ENCODE assay signal across 19 cellular contexts in the genomic region with DNA sequence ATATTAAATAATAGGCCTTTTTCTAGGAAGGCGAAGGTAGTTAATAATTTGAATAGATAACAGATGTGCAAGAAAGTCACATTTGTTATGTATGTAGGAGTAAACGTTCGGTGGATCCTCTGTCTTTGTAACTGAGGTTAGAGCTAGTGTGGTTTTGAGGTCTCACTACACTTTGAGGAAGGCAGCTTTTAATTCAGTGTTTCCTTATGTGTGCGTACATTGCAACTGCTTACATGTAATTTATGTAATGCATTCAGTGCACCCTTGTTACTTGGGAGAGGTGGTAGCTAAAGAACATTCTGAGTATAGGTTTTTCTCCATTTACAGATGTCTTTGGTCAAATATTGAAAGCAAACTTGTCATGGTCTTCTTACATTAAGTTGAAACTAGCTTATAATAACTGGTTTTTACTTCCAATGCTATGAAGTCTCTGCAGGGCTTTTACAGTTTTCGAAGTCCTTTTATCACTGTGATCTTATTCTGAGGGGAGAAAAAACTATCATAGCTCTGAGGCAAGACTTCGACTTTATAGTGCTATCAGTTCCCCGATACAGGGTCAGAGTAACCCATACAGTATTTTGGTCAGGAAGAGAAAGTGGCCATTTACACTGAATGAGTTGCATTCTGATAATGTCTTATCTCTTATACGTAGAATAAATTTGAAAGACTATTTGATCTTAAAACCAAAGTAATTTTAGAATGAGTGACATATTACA. TPM values are rescaled to one million over a fixed set of nuclear protein-coding genes. Genes with fewer than 3 reads are reported as not detected.
DNase-seq lines count a peak whose midpoint lies in the region; ATAC-seq and TF ChIP-seq lines count a peak whose summit lies in the region.
"Had no signal": no experiment of that assay in that cellular context is flagged by ENCODE, and none has a peak within 500 bp of the region (broad histone marks: within the 10 kb centered on the region; RNA-seq: fewer than 3 reads in every experiment).

No MANE protein-coding gene starts in this region.

- CTCF ChIA-PET in activated CD8-positive, alpha-beta memory T cell treated with anti-CD3 and anti-CD28 coated beads, Interleukin-2, amount 10 ng/mL, durations not matched to agents 7 days and 5 days (lab: Charles Lee): interaction anchor here (0.6 to 5.6 kb wide), 15 partner anchors 10 to 301 kb away, joined by 3 to 37 read pairs (median 4); a partner anchor contains a TSS

- DNase-seq in activated CD8-positive, alpha-beta memory T cell treated with anti-CD3 and anti-CD28 coated beads, Interleukin-2, amount 10 ng/mL, durations not matched to agents 7 days and 5 days: no peak
- DNase-seq in activated CD8-positive, alpha-beta memory T cell treated with anti-CD3 and anti-CD28 coated beads for 24 hours: no peak
- DNase-seq in activated naive CD4-positive, alpha-beta T cell treated with anti-CD3 and anti-CD28 coated beads, Interleukin-2, amount 50 U/mL, for 72 hours (ENCODE audit: low spot score in 2 of 2): no peak
- DNase-seq in natural killer cell (no peak), NAMALWA (ENCODE audit: low spot score) (no peak), medulla oblongata (ENCODE audit: extremely low spot score) (no peak), NCI-H1092 (lab: John Stamatoyannopoulos, UW) (no peak)
- DNase-seq: activated CD4-positive, alpha-beta T cell treated with anti-CD3 and anti-CD28 coated beads for 1 hour; BE2C; Karpas-422; lower lobe of right lung; NCI-H1417; NCI-H2171; NCI-H524 treated with DMSO at 0.1 percent for 48 hours had no signal

- H3K4me3 Mint-ChIP-seq in activated CD8-positive, alpha-beta memory T cell treated with anti-CD3 and anti-CD28 coated beads, Interleukin-2, amount 10 ng/mL, durations not matched to agents 7 days and 5 days: no peak overlapping the region
- H3K4me3 Mint-ChIP-seq in natural killer cell: peak overlapping the region; percentile 68
- H3K4me3 Mint-ChIP-seq: brain had no signal

- H3K4me1 Mint-ChIP-seq in activated CD8-positive, alpha-beta memory T cell treated with anti-CD3 and anti-CD28 coated beads, Interleukin-2, amount 10 ng/mL, durations not matched to agents 7 days and 5 days: peaks cover 37% of the 10 kb centered on the region
- H3K4me1 Mint-ChIP-seq in natural killer cell: peaks cover 57 to 61% of the 10 kb centered on the region in 2 donors

- no peaks in the 10 kb centered on the region for H4K20me1 ChIP-seq in Loucy (ENCODE audit: insufficient read depth, low read length, poor library complexity, severe bottlenecking)

- H3K27ac Mint-ChIP-seq in activated CD8-positive, alpha-beta memory T cell treated with anti-CD3 and anti-CD28 coated beads, Interleukin-2, amount 10 ng/mL, durations not matched to agents 7 days and 5 days: peak overlapping the region; percentile 0
- no peak overlapping the region for H3K27ac Mint-ChIP-seq in activated naive CD4-positive, alpha-beta T cell treated with anti-CD3 and anti-CD28 coated beads, Interleukin-2, amount 50 U/mL, for 72 hours
- H3K27ac Mint-ChIP-seq in natural killer cell: peak overlapping the region; percentile 84 to 89
- H3K27ac Mint-ChIP-seq: brain had no signal

- no peaks in the 10 kb centered on the region for H3K9me2 ChIP-seq in Loucy (replicated peaks; ENCODE audit: low read depth, low read length)

- no peaks in the 10 kb centered on the region for H3K9me3 Mint-ChIP-seq in activated CD8-positive, alpha-beta memory T cell treated with anti-CD3 and anti-CD28 coated beads, Interleukin-2, amount 10 ng/mL, durations not matched to agents 7 days and 5 days (ENCODE audit: low read depth)
- H3K9me3 Mint-ChIP-seq in activated naive CD4-positive, alpha-beta T cell treated with anti-CD3 and anti-CD28 coated beads, Interleukin-2, amount 50 U/mL, for 72 hours: no peaks in the 10 kb centered on the region
- no peaks in the 10 kb centered on the region for H3K9me3 Mint-ChIP-seq in natural killer cell
- H3K9me3 Mint-ChIP-seq: brain had no signal

- peaks cover 55% of the 10 kb centered on the region for H3K36me3 Mint-ChIP-seq in activated CD8-positive, alpha-beta memory T cell treated with anti-CD3 and anti-CD28 coated beads, Interleukin-2, amount 10 ng/mL, durations not matched to agents 7 days and 5 days
- peaks cover 6 to 17% of the 10 kb centered on the region in 2 donors for H3K36me3 Mint-ChIP-seq in activated naive CD4-positive, alpha-beta T cell treated with anti-CD3 and anti-CD28 coated beads, Interleukin-2, amount 50 U/mL, for 72 hours
- H3K36me3 Mint-ChIP-seq in natural killer cell: peaks cover 32% of the 10 kb centered on the region

- no peak overlapping the region for H2AFZ ChIP-seq in Loucy (ENCODE audit: low read length)

- intact Hi-C loops in natural killer cell (cut with micrococcal nuclease): no loop called here

- H3K27me3 Mint-ChIP-seq in activated CD8-positive, alpha-beta memory T cell treated with anti-CD3 and anti-CD28 coated beads, Interleukin-2, amount 10 ng/mL, durations not matched to agents 7 days and 5 days: peaks cover 5% of the 10 kb centered on the region
- no peaks in the 10 kb centered on the region for H3K27me3 Mint-ChIP-seq in natural killer cell (ENCODE audit: low read depth in 2 of 2)
- H3K27me3 Mint-ChIP-seq: brain had no signal

- peak overlapping the region; percentile 43 for H3K4me2 ChIP-seq in Loucy (ENCODE audit: low read depth, low read length, poor library complexity, severe bottlenecking)

- H3K9ac ChIP-seq in Loucy (ENCODE audit: low read depth, low read length, poor library complexity, severe bottlenecking): no peak overlapping the region

- peaks cover 12% of the 10 kb centered on the region for H3K4me1 ChIP-seq in Loucy (ENCODE audit: insufficient read depth, low read length, poor library complexity, severe bottlenecking)
- H3K4me1 ChIP-seq: BE2C, lower lobe of right lung, prostate gland, suprapubic skin had no signal

- H3K9me3 ChIP-seq in Loucy (ENCODE audit: insufficient read depth, low read depth, low read length): no peaks in the 10 kb centered on the region
- H3K9me3 ChIP-seq: BE2C, lower lobe of right lung, prostate gland, suprapubic skin had no signal

- no peaks in the 10 kb centered on the region for H3K27me3 ChIP-seq in Loucy (ENCODE audit: insufficient read depth, low read length, poor library complexity, severe bottlenecking)
- H3K27me3 ChIP-seq: BE2C, suprapubic skin had no signal

- H3K36me3 ChIP-seq in Loucy (ENCODE audit: insufficient read depth, low read length): peaks cover 57% of the 10 kb centered on the region
- H3K36me3 ChIP-seq: prostate gland had no signal

- 0 out of 2 replicates have a peak, but pooled peaks cover 5% of the 10 kb centered on the region for H3F3A ChIP-seq in Loucy (ENCODE audit: low read depth)

- ATAC-seq in activated CD8-positive, alpha-beta memory T cell treated with anti-CD3 and anti-CD28 coated beads, Interleukin-2, amount 10 ng/mL, durations not matched to agents 7 days and 5 days: peak; percentile 84
- peak; percentile 61 to 84 for ATAC-seq in activated naive CD4-positive, alpha-beta T cell treated with anti-CD3 and anti-CD28 coated beads, Interleukin-2, amount 50 U/mL, for 72 hours
- peak; percentile 73 to 92 (median 81) for ATAC-seq in natural killer cell
- ATAC-seq: lower lobe of right lung, SK-N-SH treated with all-trans-retinoic acid at 6 μM for 48 hours had no signal

- H3K4me3 ChIP-seq in Loucy (ENCODE audit: low read length, poor library complexity, severe bottlenecking): no peak overlapping the region
- H3K4me3 ChIP-seq: lower lobe of right lung, prostate gland, suprapubic skin had no signal

- TF ChIP-seq CTCF in Loucy (conservative IDR thresholded peaks at IDR 0.05; ENCODE audit: low read length) (no peak), natural killer cell (IDR thresholded peaks at IDR 0.05) (no peak)

- no peaks in the 10 kb centered on the region for H3K79me2 ChIP-seq in Loucy (ENCODE audit: insufficient read depth, low read length)

RNA-seq across cellular contexts. Expression of a gene that starts 45.7 kb away (rescaled TPM):
- total RNA-seq in activated CD8-positive, alpha-beta memory T cell treated with anti-CD3 and anti-CD28 coated beads, Interleukin-2, amount 10 ng/mL, durations not matched to agents 7 days and 5 days: 10 to 100 TPM; 72.5 to 78.0 TPM
- 10 to 100 TPM; 13.4 to 23.4 TPM for total RNA-seq in activated naive CD4-positive, alpha-beta T cell treated with anti-CD3 and anti-CD28 coated beads, Interleukin-2, amount 50 U/mL, for 72 hours
- total RNA-seq in natural killer cell: 100 to 1,000 TPM in 2 of 3 donors, 10 to 100 TPM in 1; 78.0 to 120 (median 113) TPM

Comparison
In these comparisons a context has a peak if more than half of its experiments do, and no peak if none do; other contexts are left out.
1. H3K27ac Mint-ChIP-seq: peak in activated CD8-positive, alpha-beta memory T cell treated with anti-CD3 and anti-CD28 coated beads, Interleukin-2, amount 10 ng/mL, durations not matched to agents 7 days and 5 days (single experiment) and natural killer cell (2 of 2); none in activated naive CD4-positive, alpha-beta T cell treated with anti-CD3 and anti-CD28 coated beads, Interleukin-2, amount 50 U/mL, for 72 hours (0 of 2).
2. Peak in every context shown above with its lines, with median percentiles within 50 percentile points of each other: ATAC-seq.